1 cellular context compared by ENCODE assay signal in the genomic region with DNA sequence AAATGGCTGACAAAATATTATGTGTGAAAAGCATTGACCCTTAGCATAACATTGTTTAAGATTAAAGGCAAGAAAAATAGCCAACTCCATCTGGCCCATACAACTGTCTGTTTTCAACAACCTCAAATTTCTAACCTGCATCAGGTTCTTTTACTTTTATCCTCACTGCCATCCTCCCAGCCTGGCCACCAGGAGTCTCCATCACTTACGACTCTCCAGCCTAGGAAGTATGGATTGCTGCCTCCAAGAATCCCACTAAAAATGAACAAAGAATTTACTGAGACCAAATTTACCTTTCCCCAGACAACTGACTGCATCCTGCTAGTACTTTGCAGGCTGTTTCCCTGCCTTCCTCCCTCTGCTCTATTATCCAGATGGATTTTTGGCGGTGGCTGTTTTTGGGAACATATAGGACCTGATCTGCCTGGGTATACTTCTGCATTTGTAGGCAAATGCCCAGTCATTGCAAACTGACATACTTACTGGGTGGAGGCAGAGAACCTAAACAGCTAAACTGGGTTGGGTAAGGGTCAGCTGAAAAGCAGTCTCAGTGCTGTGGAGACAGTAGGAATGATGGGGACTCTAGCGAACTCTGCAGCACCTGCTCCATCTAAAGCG.
TF ChIP-seq lines count a peak whose summit lies in the region.

No MANE protein-coding gene starts in this region.

TF ChIP-seq in HCT116, 20 proteins besides CTCF, POLR2A, EP300 and RAD21:
- no peak for TF ChIP-seq SP1 (IDR thresholded peaks at IDR 0.05; ENCODE audit: low read depth)
- TF ChIP-seq EGR1 (IDR thresholded peaks at IDR 0.05; ENCODE audit: low read depth) = no peak
- TF ChIP-seq CBX3 (IDR thresholded peaks at IDR 0.05; ENCODE audit: low read depth) = no peak
- no peak for TF ChIP-seq TCF7L2 (IDR thresholded peaks at IDR 0.05; ENCODE audit: borderline replicate concordance, extremely low read depth, insufficient read depth, insufficient read length)
- TF ChIP-seq POLR2AphosphoS5 (IDR thresholded peaks at IDR 0.05; ENCODE audit: low read depth, low read length) = no peak
- no peak for TF ChIP-seq JUND (IDR thresholded peaks at IDR 0.05)
- TF ChIP-seq, protein P1, sequence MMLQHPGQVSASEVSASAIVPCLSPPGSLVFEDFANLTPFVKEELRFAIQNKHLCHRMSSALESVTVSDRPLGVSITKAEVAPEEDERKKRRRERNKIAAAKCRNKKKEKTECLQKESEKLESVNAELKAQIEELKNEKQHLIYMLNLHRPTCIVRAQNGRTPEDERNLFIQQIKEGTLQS (IDR thresholded peaks at IDR 0.05) = no peak
- TF ChIP-seq SRF (IDR thresholded peaks at IDR 0.05; ENCODE audit: low read depth) = no peak
- TF ChIP-seq, protein P2, sequence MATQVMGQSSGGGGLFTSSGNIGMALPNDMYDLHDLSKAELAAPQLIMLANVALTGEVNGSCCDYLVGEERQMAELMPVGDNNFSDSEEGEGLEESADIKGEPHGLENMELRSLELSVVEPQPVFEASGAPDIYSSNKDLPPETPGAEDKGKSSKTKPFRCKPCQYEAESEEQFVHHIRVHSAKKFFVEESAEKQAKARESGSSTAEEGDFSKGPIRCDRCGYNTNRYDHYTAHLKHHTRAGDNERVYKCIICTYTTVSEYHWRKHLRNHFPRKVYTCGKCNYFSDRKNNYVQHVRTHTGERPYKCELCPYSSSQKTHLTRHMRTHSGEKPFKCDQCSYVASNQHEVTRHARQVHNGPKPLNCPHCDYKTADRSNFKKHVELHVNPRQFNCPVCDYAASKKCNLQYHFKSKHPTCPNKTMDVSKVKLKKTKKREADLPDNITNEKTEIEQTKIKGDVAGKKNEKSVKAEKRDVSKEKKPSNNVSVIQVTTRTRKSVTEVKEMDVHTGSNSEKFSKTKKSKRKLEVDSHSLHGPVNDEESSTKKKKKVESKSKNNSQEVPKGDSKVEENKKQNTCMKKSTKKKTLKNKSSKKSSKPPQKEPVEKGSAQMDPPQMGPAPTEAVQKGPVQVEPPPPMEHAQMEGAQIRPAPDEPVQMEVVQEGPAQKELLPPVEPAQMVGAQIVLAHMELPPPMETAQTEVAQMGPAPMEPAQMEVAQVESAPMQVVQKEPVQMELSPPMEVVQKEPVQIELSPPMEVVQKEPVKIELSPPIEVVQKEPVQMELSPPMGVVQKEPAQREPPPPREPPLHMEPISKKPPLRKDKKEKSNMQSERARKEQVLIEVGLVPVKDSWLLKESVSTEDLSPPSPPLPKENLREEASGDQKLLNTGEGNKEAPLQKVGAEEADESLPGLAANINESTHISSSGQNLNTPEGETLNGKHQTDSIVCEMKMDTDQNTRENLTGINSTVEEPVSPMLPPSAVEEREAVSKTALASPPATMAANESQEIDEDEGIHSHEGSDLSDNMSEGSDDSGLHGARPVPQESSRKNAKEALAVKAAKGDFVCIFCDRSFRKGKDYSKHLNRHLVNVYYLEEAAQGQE (IDR thresholded peaks at IDR 0.05; ENCODE audit: low read depth) = no peak
- TF ChIP-seq FOSL1 (IDR thresholded peaks at IDR 0.05; ENCODE audit: low read depth) = no peak
- TF ChIP-seq SIN3A (IDR thresholded peaks at IDR 0.05; ENCODE audit: low read depth) = no peak
- TF ChIP-seq CEBPB (IDR thresholded peaks at IDR 0.05; ENCODE audit: low read depth) = no peak
